31 cellular contexts compared by ENCODE assay signal in the genomic region with DNA sequence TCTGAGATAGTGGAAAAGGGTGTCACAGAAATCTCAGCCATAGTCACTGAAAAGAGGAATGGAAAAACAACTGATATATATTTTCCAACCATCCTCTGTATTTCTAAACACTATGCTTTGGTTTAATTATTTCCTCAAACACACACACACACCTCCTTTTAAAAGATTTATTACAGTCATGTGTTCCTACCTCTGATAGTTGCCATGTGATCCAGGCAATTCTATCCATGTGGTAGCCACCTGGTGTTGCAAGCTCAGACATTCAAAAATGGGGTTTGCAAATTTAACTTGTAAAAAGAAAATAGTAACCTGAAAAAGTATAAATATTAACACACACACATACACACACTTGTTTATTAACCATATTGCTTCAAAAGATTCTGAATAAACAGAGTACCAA.
"Had no signal": no experiment of that assay in that cellular context is flagged by ENCODE, and none has a peak within 500 bp of the region (broad histone marks: within the 10 kb centered on the region; RNA-seq: fewer than 3 reads in every experiment).

No MANE protein-coding gene starts in this region.

- H3K4me3 ChIP-seq: adrenal gland, ascending aorta, breast epithelium, cardiac muscle cell, coronary artery, dorsolateral prefrontal cortex, esophagus muscularis mucosa, gastrocnemius medialis, heart left ventricle had no signal

- H3K36me3 ChIP-seq: adrenal gland, ascending aorta, breast epithelium, cardiac muscle cell, esophagus muscularis mucosa, gastrocnemius medialis, heart left ventricle, WERI-Rb-1 had no signal

- H3K4me1 ChIP-seq: adrenal gland, ascending aorta, breast epithelium, esophagus muscularis mucosa, foreskin keratinocyte, gastrocnemius medialis, heart left ventricle had no signal

- H3K27me3 ChIP-seq: adrenal gland, ascending aorta, breast epithelium, cardiac muscle cell, dorsolateral prefrontal cortex, foreskin keratinocyte, gastrocnemius medialis, heart left ventricle had no signal

- H3K9me3 ChIP-seq: adrenal gland, ascending aorta, breast epithelium, gastrocnemius medialis had no signal

- ATAC-seq: activated CD4-positive, CD25-positive, alpha-beta regulatory T cell treated with anti-CD3 and anti-CD28 coated beads, Interleukin-2, amount 50 U/mL, for 24 hours; activated CD8-positive, alpha-beta T cell treated with anti-CD3 and anti-CD28 coated beads for 36 hours; activated naive CD8-positive, alpha-beta T cell treated with anti-CD3 and anti-CD28 coated beads, Interleukin-2, amount 50 U/mL, for 24 hours; activated T-cell treated with anti-CD3 and anti-CD28 coated beads, Interleukin-2, amount 50 U/mL, for 4 hours; activated T-helper 17 cell treated with anti-CD3 and anti-CD28 coated beads, Interleukin-2, amount 50 U/mL, for 72 hours; effector memory CD8-positive, alpha-beta T cell; foreskin keratinocyte; gastrocnemius medialis; heart left ventricle; T-helper 17 cell had no signal

- H3K27ac ChIP-seq: adrenal gland, ascending aorta, breast epithelium, cardiac muscle cell, coronary artery, esophagus muscularis mucosa, foreskin keratinocyte, gastrocnemius medialis, heart left ventricle, WERI-Rb-1 had no signal

- DNase-seq: activated B cell treated with CpG ODN at 0.5 μM for 24 hours; activated CD4-positive, alpha-beta T cell treated with anti-CD3 and anti-CD28 coated beads for 48 hours; activated CD4-positive, alpha-beta T cell treated with anti-CD3 and anti-CD28 coated beads, Interleukin-2, amount 50 U/mL, for 1 hour; activated CD4-positive, alpha-beta T cell treated with anti-CD3 and anti-CD28 coated beads, Interleukin-2, amount 50 U/mL, for 48 hours; activated CD8-positive, alpha-beta memory T cell treated with anti-CD3 and anti-CD28 coated beads for 24 hours; activated CD8-positive, alpha-beta T cell treated with anti-CD3 and anti-CD28 coated beads for 36 hours; activated effector memory CD4-positive, alpha-beta T cell treated with Interleukin-2 at 50 U/mL for 16 hours; activated gamma-delta T cell treated with Interleukin-2 at 50 U/mL for 16 hours; activated naive CD4-positive, alpha-beta T cell treated with Interleukin-2 at 50 U/mL for 16 hours; activated naive CD8-positive, alpha-beta T cell treated with anti-CD3 and anti-CD28 coated beads for 36 hours; activated naive CD8-positive, alpha-beta T cell treated with anti-CD3 and anti-CD28 coated beads, Interleukin-2, amount 50 U/mL, for 24 hours; activated T-cell treated with anti-CD3 and anti-CD28 coated beads, Interleukin-2, amount 50 U/mL, for 4 hours; adrenal gland; dorsolateral prefrontal cortex; effector memory CD8-positive, alpha-beta T cell; erythroblast; foreskin keratinocyte; gastrocnemius medialis; glutamatergic neuron; heart left ventricle; T-helper 1 cell; T-helper 17 cell; T1000; WERI-Rb-1 had no signal
